In the genomic region with DNA sequence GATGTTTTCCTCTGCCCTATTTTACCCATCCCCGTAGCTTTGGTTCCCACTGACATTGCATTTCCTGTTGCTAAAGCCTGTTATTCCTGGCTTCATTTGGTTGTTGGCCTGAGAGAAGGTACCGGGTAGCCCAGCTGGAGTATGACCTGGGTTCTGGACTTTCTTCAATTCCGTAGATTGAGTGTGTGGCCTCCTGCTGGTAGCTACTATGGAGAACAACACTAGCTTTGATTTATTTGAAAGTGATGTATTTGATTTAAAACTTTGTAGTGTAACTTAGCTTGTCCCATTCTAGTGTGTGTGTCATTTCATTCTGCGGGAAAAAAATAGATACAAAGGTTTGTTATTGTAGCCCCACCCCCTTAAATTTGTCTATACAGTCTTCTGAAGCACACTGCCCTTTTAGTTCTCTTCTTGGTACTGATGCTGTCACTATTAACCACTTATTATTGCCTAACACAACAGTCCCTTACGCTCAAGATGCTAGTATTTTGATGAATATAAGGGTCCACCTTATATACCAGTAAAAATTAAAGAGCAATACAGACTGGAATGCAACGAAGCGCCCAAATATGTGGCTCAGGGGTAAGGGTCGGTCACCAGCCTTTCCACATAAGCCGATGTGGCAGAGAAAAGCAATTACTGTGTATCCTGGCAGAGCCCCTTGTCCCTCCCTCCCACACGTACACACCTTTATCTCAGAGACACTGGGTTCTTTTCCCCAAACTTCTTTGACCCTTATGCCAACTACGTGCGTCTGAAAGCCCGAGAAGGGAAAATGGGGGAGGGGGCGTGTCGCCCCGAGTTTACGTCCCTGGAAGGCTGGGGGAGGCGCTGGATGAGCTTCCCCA, we compare ENCODE assay signal across 8 cellular contexts. TPM values are rescaled to one million over a fixed set of nuclear protein-coding genes. Genes with fewer than 3 reads are reported as not detected.
DNase-seq lines count a peak whose midpoint lies in the region; ATAC-seq and TF ChIP-seq lines count a peak whose summit lies in the region.

No MANE protein-coding gene starts in this region.

- H3K27ac ChIP-seq in HUES64 (ENCODE audit: low read depth, low read length): peak overlapping the region; percentile 80
- H3K27ac ChIP-seq in VCaP: peak overlapping the region; percentile 92

- peak overlapping the region; percentile 86 for H3K9ac ChIP-seq in HUES64 (ENCODE audit: low read depth, low read length)

- H3K27me3 ChIP-seq in HUES64 (ENCODE audit: insufficient read depth, low read length): peaks cover 10% of the 10 kb centered on the region

- no peak for ATAC-seq in GM19467 (IDR thresholded peaks at IDR 0.05; ENCODE audit: unreplicated experiment)

- peak overlapping the region; percentile 93 for H3K27ac Mint-ChIP-seq in activated naive CD4-positive, alpha-beta T cell treated with anti-CD3 and anti-CD28 coated beads, Interleukin-2, amount 50 U/mL, for 24 hours
- peak overlapping the region; percentile 97 for H3K27ac Mint-ChIP-seq in nephron progenitor cell

- TF ChIP-seq CTCF in VCaP (conservative IDR thresholded peaks at IDR 0.05) (peak; percentile 70), nephron progenitor cell (IDR thresholded peaks at IDR 0.05) (peak; percentile 22)

- no peak for DNase-seq in activated naive CD4-positive, alpha-beta T cell treated with Interleukin-2 at 50 U/mL for 16 hours
- peak; percentile 82 for DNase-seq in fibroblast of peridontal ligament (ENCODE audit: extremely low read depth)
- DNase-seq in nephron progenitor cell: no peak
- DNase-seq in activated effector memory CD4-positive, alpha-beta T cell treated with Interleukin-2 at 50 U/mL for 16 hours: no peak

- H3K27me3 Mint-ChIP-seq in activated naive CD4-positive, alpha-beta T cell treated with anti-CD3 and anti-CD28 coated beads, Interleukin-2, amount 50 U/mL, for 24 hours: no peaks in the 10 kb centered on the region
- no peaks in the 10 kb centered on the region for H3K27me3 Mint-ChIP-seq in nephron progenitor cell (ENCODE audit: low read depth, poor library complexity)

- H3K4me1 Mint-ChIP-seq in activated naive CD4-positive, alpha-beta T cell treated with anti-CD3 and anti-CD28 coated beads, Interleukin-2, amount 50 U/mL, for 24 hours: peaks cover 61% of the 10 kb centered on the region
- H3K4me1 Mint-ChIP-seq in nephron progenitor cell: peaks cover 42% of the 10 kb centered on the region

- WGBS in HUES64: 23% methylated on average over 17 of the region's 18 CpGs

- no peaks in the 10 kb centered on the region for H3K9me3 ChIP-seq in HUES64 (ENCODE audit: insufficient read depth, low read depth, low read length)

- H3K36me3 Mint-ChIP-seq in activated naive CD4-positive, alpha-beta T cell treated with anti-CD3 and anti-CD28 coated beads, Interleukin-2, amount 50 U/mL, for 24 hours: peaks cover 22% of the 10 kb centered on the region
- H3K36me3 Mint-ChIP-seq in nephron progenitor cell (ENCODE audit: low read depth): peaks cover 47% of the 10 kb centered on the region

- peaks cover 30% of the 10 kb centered on the region for H3K36me3 ChIP-seq in HUES64 (ENCODE audit: insufficient read depth, low read length)

- peak overlapping the region; percentile 96 for H3K4me3 ChIP-seq in HUES64 (ENCODE audit: low read length)

- H3K4me1 ChIP-seq in HUES64 (ENCODE audit: insufficient read depth, low read length): peaks cover 40% of the 10 kb centered on the region

- H3K9me3 Mint-ChIP-seq in activated naive CD4-positive, alpha-beta T cell treated with anti-CD3 and anti-CD28 coated beads, Interleukin-2, amount 50 U/mL, for 24 hours: no peaks in the 10 kb centered on the region
- H3K9me3 Mint-ChIP-seq in nephron progenitor cell: no peaks in the 10 kb centered on the region

- peak overlapping the region; percentile 93 for H3K4me3 Mint-ChIP-seq in activated naive CD4-positive, alpha-beta T cell treated with anti-CD3 and anti-CD28 coated beads, Interleukin-2, amount 50 U/mL, for 24 hours
- peak overlapping the region; percentile 96 for H3K4me3 Mint-ChIP-seq in nephron progenitor cell

RNA-seq across cellular contexts. Expression of a gene that starts 0.6 kb away (rescaled TPM):
- 43.7 TPM for polyA plus RNA-seq in HUES64 (2013, experiment 1 of 2)
- 43.9 TPM for polyA plus RNA-seq in HUES64 (2013, experiment 2 of 2)

RNA-seq across cellular contexts. Expression of a gene that starts 33.1 kb away (rescaled TPM):
- polyA plus RNA-seq in HUES64 (2013, experiment 1 of 2): 66.7 TPM
- polyA plus RNA-seq in HUES64 (2013, experiment 2 of 2): 75.3 TPM

RNA-seq across cellular contexts. Expression of a gene that starts 41.3 kb away (rescaled TPM):
- polyA plus RNA-seq in HUES64 (2013, experiment 1 of 2): 7.8 TPM
- 8.5 TPM for polyA plus RNA-seq in HUES64 (2013, experiment 2 of 2)

RNA-seq across cellular contexts. Expression of a gene that starts 54.2 kb away (rescaled TPM):
- 93.9 TPM for polyA plus RNA-seq in HUES64 (2013, experiment 1 of 2)
- polyA plus RNA-seq in HUES64 (2013, experiment 2 of 2): 95.2 TPM

RNA-seq across cellular contexts. Expression of a gene that starts 54.9 kb away (rescaled TPM):
- 12.6 TPM for polyA plus RNA-seq in HUES64 (2013, experiment 1 of 2)
- polyA plus RNA-seq in HUES64 (2013, experiment 2 of 2): 12.5 TPM
